Comparison of ENCODE assay signal across 8 cellular contexts in the genomic region with DNA sequence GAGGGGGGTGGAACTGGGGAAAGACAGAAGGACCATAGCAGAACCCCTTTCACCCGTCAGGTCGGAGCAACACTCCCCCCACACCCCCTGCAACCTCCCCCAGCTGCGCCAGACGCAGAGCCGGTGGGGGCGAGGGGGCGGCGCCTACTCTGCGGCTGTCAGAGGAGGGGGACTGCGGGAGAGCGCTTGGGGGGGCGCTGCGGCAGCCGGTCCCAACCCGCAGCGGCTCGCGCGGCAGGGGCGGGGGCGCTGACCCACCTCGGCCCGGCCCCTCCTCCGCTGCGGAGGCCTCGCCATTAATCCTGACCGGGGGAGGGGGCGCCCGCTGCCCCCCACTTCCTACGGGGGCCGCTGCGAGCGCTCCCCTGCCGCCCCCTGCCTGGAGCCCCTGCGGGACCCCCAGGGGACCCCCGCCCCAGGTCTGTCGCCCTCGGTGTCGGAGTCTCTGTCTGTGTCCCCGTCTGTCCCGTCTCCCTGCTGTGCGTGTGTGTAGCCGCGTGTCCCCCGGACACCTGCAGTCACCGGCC. TPM values are rescaled to one million over a fixed set of nuclear protein-coding genes. Genes with fewer than 3 reads are reported as not detected.
A peak's percentile ranks its signal among the peaks of the same experiment; 100 is the strongest.
DNase-seq lines count a peak whose midpoint lies in the region; ATAC-seq and TF ChIP-seq lines count a peak whose summit lies in the region.

No MANE protein-coding gene starts in this region.

- TF ChIP-seq POLR2A in right lobe of liver (IDR thresholded peaks at IDR 0.05), result no peak

- ATAC-seq in right lobe of liver (peak in 1 of 4 donors; percentile 6), HG03439 (IDR thresholded peaks at IDR 0.05; ENCODE audit: unreplicated experiment) (no peak), GM18907 (IDR thresholded peaks at IDR 0.05; ENCODE audit: unreplicated experiment) (no peak), HG03025 (IDR thresholded peaks at IDR 0.05; ENCODE audit: low FRiP score, unreplicated experiment) (no peak)

- H3K4me1 ChIP-seq in right lobe of liver, result peaks cover 0 to 18% (median 3%) of the 10 kb centered on the region in 4 donors
- H3K4me1 ChIP-seq in thymus (ENCODE audit: control insufficient read depth, insufficient read depth, low read length), result peaks cover 6% of the 10 kb centered on the region

- peak; percentile 17 for DNase-seq in activated CD4-positive, alpha-beta T cell treated with anti-CD3 and anti-CD28 coated beads, Interleukin-2, amount 50 U/mL, for 1 hour
- DNase-seq in activated CD4-positive, alpha-beta T cell treated with anti-CD3 and anti-CD28 coated beads, Interleukin-2, amount 50 U/mL, for 4 hours, result no peak
- DNase-seq in right lobe of liver, result no peak

- H3K36me3 ChIP-seq in right lobe of liver (no peaks in the 10 kb centered on the region), thymus (ENCODE audit: control insufficient read depth, insufficient read depth) (no peaks in the 10 kb centered on the region)

- peak overlapping the region; percentile 29 to 95 (median 74) for H3K4me3 ChIP-seq in right lobe of liver
- peak overlapping the region; percentile 90 for H3K4me3 ChIP-seq in thymus (ENCODE audit: low read length)

- peak overlapping the region; percentile 88 for H3K27ac ChIP-seq in angular gyrus (ENCODE audit: low read depth, low read length)
- peak overlapping the region in 2 of 3 donors; percentile 85 to 99 for H3K27ac ChIP-seq in right lobe of liver
- peak overlapping the region; percentile 42 for H3K27ac ChIP-seq in thymus (ENCODE audit: low read depth)

- no CpG with 5 or more reads among the region's 46 CpGs for WGBS in right lobe of liver (ENCODE audit: insufficient coverage, low coverage, low lambda C conversion rate, missing lambda C conversion rate)
- WGBS in thymus, result under 1% methylated on average over 45 of the region's 46 CpGs

- intact Hi-C loops in right lobe of liver (cut with DNase I), result no loop called here

- no peak for TF ChIP-seq CTCF in right lobe of liver (IDR thresholded peaks at IDR 0.05)

- H3K27me3 ChIP-seq in right lobe of liver, result no peaks in the 10 kb centered on the region
- H3K27me3 ChIP-seq in thymus (ENCODE audit: control insufficient read depth, insufficient read depth), result peaks cover 2% of the 10 kb centered on the region

- H3K9me3 ChIP-seq in right lobe of liver (no peaks in the 10 kb centered on the region), thymus (ENCODE audit: control insufficient read depth) (no peaks in the 10 kb centered on the region)

RNA-seq across cellular contexts. Expression of gene NFIC, which starts 7.9 kb away (rescaled TPM):
- 100 to 1,000 TPM in 4 of 6 experiments, 10 to 100 TPM in 2; 94.6 to 168 (median 120) TPM for total RNA-seq in right lobe of liver
- polyA plus RNA-seq in thymus, result 17.0 TPM

Comparison
In these comparisons a context has a peak if more than half of its experiments do, and no peak if none do; other contexts are left out.
1. H3K27ac ChIP-seq: peak in every context shown above with its lines; median percentile 92 in right lobe of liver; 88 in angular gyrus; 42 in thymus.